9 cellular contexts compared by ENCODE assay signal in the genomic region with DNA sequence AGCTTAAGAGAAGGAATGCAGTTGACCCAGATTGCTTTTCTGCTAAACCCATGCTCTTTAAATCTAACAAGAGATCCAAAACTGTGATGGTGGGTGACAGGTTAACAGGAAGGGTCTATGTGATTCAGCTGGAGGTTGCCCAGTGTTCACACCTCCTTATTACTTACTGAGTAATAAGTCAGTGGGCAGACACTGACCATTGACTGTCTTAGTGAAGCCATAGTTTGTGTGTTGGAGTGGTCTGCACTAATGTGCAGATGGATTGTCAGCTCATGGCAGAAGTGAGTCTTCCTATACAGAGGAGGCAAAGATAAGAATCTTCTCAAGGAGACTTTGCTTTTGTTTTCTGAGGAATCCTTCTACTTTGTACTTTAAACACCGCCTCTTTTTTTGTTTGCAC. TPM values are rescaled to one million over a fixed set of nuclear protein-coding genes. Genes with fewer than 3 reads are reported as not detected.
DNase-seq lines count a peak whose midpoint lies in the region; ATAC-seq and TF ChIP-seq lines count a peak whose summit lies in the region.
"Had no signal": no experiment of that assay in that cellular context is flagged by ENCODE, and none has a peak within 500 bp of the region (broad histone marks: within the 10 kb centered on the region; RNA-seq: fewer than 3 reads in every experiment).

No MANE protein-coding gene starts in this region.

- peak overlapping the region; percentile 68 for H3K4me3 ChIP-seq in A673 (ENCODE audit: low read depth, low read length, poor library complexity, severe bottlenecking)
- no peak overlapping the region for H3K4me3 ChIP-seq in body of pancreas

- no TSS peak for BruUV-seq in A673 (replicated peaks; lab: Mats Ljungman, UMichigan)

- H3K27me3 ChIP-seq in A673 (replicated peaks; ENCODE audit: insufficient read depth, low read depth, low read length, poor library complexity) (no peaks in the 10 kb centered on the region), body of pancreas (no peaks in the 10 kb centered on the region)

- ATAC-seq in body of pancreas (no peak), GM21528 (IDR thresholded peaks at IDR 0.05; ENCODE audit: low FRiP score, unreplicated experiment) (no peak)

- H3K9me3 ChIP-seq in A673 (ENCODE audit: low read depth, low read length, poor library complexity, severe bottlenecking) (no peaks in the 10 kb centered on the region), body of pancreas (no peaks in the 10 kb centered on the region)

- H3K36me3 ChIP-seq in A673 (ENCODE audit: insufficient read depth, low read length, poor library complexity, severe bottlenecking) (no peaks in the 10 kb centered on the region), body of pancreas (replicated peaks in 1 of 2; ENCODE audit: insufficient read depth in 1 of 2, low read depth in 2 of 2) (no peaks in the 10 kb centered on the region)

- intact Hi-C loops in A673 (cut with micrococcal nuclease; ENCODE audit: unreplicated experiment) = loop anchor here (10.0 kb wide), 1 partner anchor 128 kb away; a partner anchor contains a TSS
- intact Hi-C loops in body of pancreas (cut with DNase I) = no loop called here

- H3K27ac ChIP-seq in A673 (ENCODE audit: low read depth, low read length, poor library complexity, severe bottlenecking) = no peak overlapping the region
- peak overlapping the region; percentile 91 to 96 (median 92) for H3K27ac ChIP-seq in body of pancreas

- CTCF ChIA-PET in A673 (lab: Charles Lee) = no interaction called here

- TF ChIP-seq CTCF in A673 (conservative IDR thresholded peaks at IDR 0.05; ENCODE audit: low read depth, low read length) (no peak), body of pancreas (IDR thresholded peaks at IDR 0.05) (no peak), mesothelial cell of epicardium (IDR thresholded peaks at IDR 0.05; ENCODE audit: unreplicated experiment) (no peak)

- DNase-seq in A673 (ENCODE audit: low spot score) (no peak), HT-29 (ENCODE audit: low spot score) (peak; percentile 47), body of pancreas (no peak), mesothelial cell of epicardium (ENCODE audit: low spot score in 2 of 2, unreplicated experiment in 2 of 2) (no peak), NCI-H2171 (lab: John Stamatoyannopoulos, UW) (no peak), cortex of kidney (lab: John Stamatoyannopoulos, UW) (no peak)
- no peak for DNase-seq in stimulated activated CD4-positive, alpha-beta T cell treated with anti-CD3 and anti-CD28 coated beads, Interleukin-2, amount 100 ng/mL, for 48 hours

- no peak for TF ChIP-seq POLR2A in body of pancreas (IDR thresholded peaks at IDR 0.05)

- H3K4me1 ChIP-seq in A673 (ENCODE audit: insufficient read depth, low read length, poor library complexity, severe bottlenecking) (no peaks in the 10 kb centered on the region), body of pancreas (peaks cover 46% of the 10 kb centered on the region)

- H3K36me3 Mint-ChIP-seq in mesothelial cell of epicardium = no peaks in the 10 kb centered on the region

- no peaks in the 10 kb centered on the region for H3K9me3 Mint-ChIP-seq in mesothelial cell of epicardium

- 57 to 65% methylated on average over 1 of the region's 1 CpG for WGBS in body of pancreas, 2 donors

- H3K27me3 Mint-ChIP-seq in mesothelial cell of epicardium (ENCODE audit: low read depth) = no peaks in the 10 kb centered on the region

- H3K4me3 Mint-ChIP-seq in mesothelial cell of epicardium = peak overlapping the region; percentile 88

- H3K27ac Mint-ChIP-seq in mesothelial cell of epicardium = peak overlapping the region; percentile 97

- H3K4me1 Mint-ChIP-seq in mesothelial cell of epicardium = peaks cover 28% of the 10 kb centered on the region

- POLR2A ChIA-PET in A673 (lab: Charles Lee; ENCODE audit: low non-redundant PET) = no interaction called here

RNA-seq across cellular contexts. Expression of a gene that starts 15.2 kb away (rescaled TPM):
- 25.1 and 27.5 TPM in 2 replicates for total RNA-seq in A673 (2021)
- total RNA-seq in HT-29 (2014; rRNA removed; shearing (Covaris generic)) = 15.0 and 18.7 TPM in 2 replicates
- 10 to 100 TPM; 46.4 to 62.6 TPM for total RNA-seq in body of pancreas
- total RNA-seq in mesothelial cell of epicardium = 96.0 to 101 TPM (median 96.6 TPM) in 3 replicates

RNA-seq across cellular contexts. Expression of a gene that starts 18.2 kb away (rescaled TPM):
- total RNA-seq in A673 (2021) (16.2 and 17.1 TPM in 2 replicates), body of pancreas (10 to 100 TPM; 12.5 to 15.5 TPM), mesothelial cell of epicardium (28.0 to 30.4 TPM (median 29.6 TPM) in 3 replicates)
- 17.5 and 19.2 TPM in 2 replicates for total RNA-seq in HT-29 (2014; rRNA removed; shearing (Covaris generic))

RNA-seq across cellular contexts. Expression of a gene that starts 40.2 kb away (rescaled TPM):
- total RNA-seq in A673 (2021) = not detected in 2 replicates
- total RNA-seq in HT-29 (2014; rRNA removed; shearing (Covaris generic)) = not detected in 2 replicates
- total RNA-seq in body of pancreas = 10 to 100 TPM; 13.2 to 27.7 TPM
- 0.16 to 0.47 TPM (median 0.18 TPM) in 3 replicates for total RNA-seq in mesothelial cell of epicardium
- total RNA-seq: T-helper 2 cell treated with Interferon-gamma antibody and Interleukin-4, amounts not matched to agents 100 ng/mL and 5 ng/mL, for 36 hours had no signal
